ENCODE assay signal across 18 cellular contexts in genomic region chr5:156379198-156379597, GRCh38. TPM values are rescaled to one million over a fixed set of nuclear protein-coding genes. Genes with fewer than 3 reads are reported as not detected.
"Had no signal": no experiment of that assay in that cellular context is flagged by ENCODE, and none has a peak within 500 bp of the region (broad histone marks: within the 10 kb centered on the region; RNA-seq: fewer than 3 reads in every experiment).

No MANE protein-coding gene starts in this region.

- H3K4me1 ChIP-seq: adrenal gland, pancreas had no signal

- H3K36me3 ChIP-seq: adrenal gland, ascending aorta, pancreas, tibial artery, WERI-Rb-1 had no signal

- H3K9me3 ChIP-seq: adrenal gland, ascending aorta, pancreas, tibial artery had no signal

- FAIRE-seq: keratinocyte, pancreas, TTC549 had no signal

- H3K27me3 ChIP-seq: adrenal gland, ascending aorta, pancreas, tibial artery had no signal

- DNase-seq: activated CD4-positive, alpha-beta T cell treated with anti-CD3 and anti-CD28 coated beads, Interleukin-2, amount 10 ng/mL, durations not matched to agents 7 days and 5 days; activated CD4-positive, CD25-positive, alpha-beta regulatory T cell treated with anti-CD3 and anti-CD28 coated beads, Interleukin-2, amount 50 U/mL, for 72 hours; activated CD8-positive, alpha-beta T cell treated with anti-CD3 and anti-CD28 coated beads, Interleukin-2, amount 10 ng/mL, durations not matched to agents 7 days and 5 days; adrenal gland; left colon; nephron progenitor cell; pancreas; right cardiac atrium; stimulated activated CD4-positive, alpha-beta T cell treated with anti-CD3 and anti-CD28 coated beads, Interleukin-2, amount 100 ng/mL, for 24 hours; stimulated activated naive CD8-positive, alpha-beta T cell treated with anti-CD3 and anti-CD28 coated beads, Interleukin-15, amount 100 ng/mL, for 72 hours; tibial artery; WERI-Rb-1 had no signal

- H3K4me3 ChIP-seq: adrenal gland, ascending aorta, coronary artery, pancreas, tibial artery had no signal

- H3K27ac ChIP-seq: adrenal gland, ascending aorta, coronary artery, pancreas, tibial artery, WERI-Rb-1 had no signal

RNA-seq across cellular contexts. Expression of gene SGCD, which starts 52.2 kb away (rescaled TPM):
- total RNA-seq: activated CD4-positive, alpha-beta T cell treated with anti-CD3 and anti-CD28 coated beads, Interleukin-2, amount 10 ng/mL, durations not matched to agents 7 days and 5 days; activated CD8-positive, alpha-beta T cell treated with anti-CD3 and anti-CD28 coated beads, Interleukin-2, amount 10 ng/mL, durations not matched to agents 7 days and 5 days; glomerular endothelial cell; pulmonary artery endothelial cell had no signal
